In the genomic region with DNA sequence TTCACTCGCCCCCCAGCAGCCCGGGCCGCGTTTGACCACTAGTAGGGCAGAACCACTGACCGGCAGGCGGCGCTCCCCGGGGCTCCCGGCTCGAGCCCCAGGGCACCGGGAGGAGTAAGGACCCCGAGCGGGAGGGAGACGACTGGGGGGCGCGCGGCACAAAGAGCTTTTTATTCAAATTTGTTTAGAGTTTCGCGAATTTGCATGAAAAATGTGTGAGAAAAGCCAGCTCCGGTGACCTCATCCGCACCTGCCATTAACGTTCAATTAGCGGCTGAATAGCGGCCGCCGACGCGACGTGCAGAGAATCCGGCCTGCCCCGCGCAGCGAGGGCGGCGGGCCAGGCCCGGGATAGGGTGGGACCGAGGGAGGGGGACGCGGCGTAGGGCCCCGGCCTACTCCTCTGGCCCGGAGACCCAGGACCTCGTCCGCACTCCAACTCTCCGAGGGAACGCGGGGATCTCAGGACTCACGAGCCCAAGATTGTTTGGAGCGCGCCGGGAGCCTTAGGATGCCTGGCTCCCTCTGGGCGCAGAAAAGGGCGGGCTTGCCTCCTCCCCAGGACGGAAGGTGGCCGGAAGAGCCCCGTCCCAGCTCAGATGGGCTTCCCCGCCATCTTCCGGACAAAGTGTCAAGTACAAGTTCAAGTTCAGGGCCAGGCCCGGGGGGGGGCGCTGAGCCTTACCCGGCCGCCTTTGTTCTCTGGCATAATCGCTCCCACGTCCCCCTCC, we compare ENCODE assay signal across 8 cellular contexts.
DNase-seq lines count a peak whose midpoint lies in the region; ATAC-seq and TF ChIP-seq lines count a peak whose summit lies in the region.

No MANE protein-coding gene starts in this region.

- H3K4me1 ChIP-seq in PC-3 (ENCODE audit: insufficient read depth, low read length) (peaks cover 6% of the 10 kb centered on the region), mesenchymal stem cell (ENCODE audit: control insufficient read depth, insufficient read depth, low read depth, low read length) (peaks cover 10% of the 10 kb centered on the region), urinary bladder (ENCODE audit: insufficient read depth) (no peaks in the 10 kb centered on the region)

- under 1% methylated on average over 63 of the region's 64 CpGs for WGBS in mesenchymal stem cell
- under 1% methylated on average over 64 of the region's 64 CpGs for WGBS in urinary bladder

- H3K79me1 ChIP-seq in mesenchymal stem cell (replicated peaks; ENCODE audit: low read length, poor library complexity, severe bottlenecking) = no peaks in the 10 kb centered on the region

- H2BK5ac ChIP-seq in mesenchymal stem cell (ENCODE audit: low read depth, low read length, poor library complexity, severe bottlenecking) = no peak overlapping the region

- H3K27me3 ChIP-seq in PC-3 (ENCODE audit: low read length) = no peaks in the 10 kb centered on the region
- peaks cover 95 to 97% of the 10 kb centered on the region in 2 experiments for H3K27me3 ChIP-seq in mesenchymal stem cell (ENCODE audit: control insufficient read depth in 1 of 2, insufficient read depth in 1 of 2, low read length in 2 of 2)

- H4K8ac ChIP-seq in mesenchymal stem cell (ENCODE audit: low read length) = no peak overlapping the region

- H4K91ac ChIP-seq in mesenchymal stem cell (ENCODE audit: low read length) = no peak overlapping the region

- H3K36me3 ChIP-seq in PC-3 (ENCODE audit: low read depth, low read length) = no peaks in the 10 kb centered on the region
- no peaks in the 10 kb centered on the region for H3K36me3 ChIP-seq in mesenchymal stem cell (ENCODE audit: control insufficient read depth in 1 of 2, insufficient read depth in 2 of 2, low read depth in 1 of 2, low read length in 2 of 2)
- H3K36me3 ChIP-seq in urinary bladder (ENCODE audit: insufficient read depth) = no peaks in the 10 kb centered on the region

- CTCF ChIA-PET in PC-3 (lab: Charles Lee) = interaction anchor here (1.0 kb wide), 1 partner anchor 20 kb away, joined by 3 read pairs; no protein-coding TSS in a partner anchor

- BruUV-seq in PC-3 (replicated peaks; lab: Mats Ljungman, UMichigan) = no TSS peak

- DNase-seq in DMS 273 treated with DMSO at 0.1 percent for 48 hours (lab: John Stamatoyannopoulos, UW) = peak; percentile 48
- DNase-seq in HK-2 (ENCODE audit: unreplicated experiment) = peak; percentile 60
- peak; percentile 57 for DNase-seq in PC-3
- peak; percentile 63 for DNase-seq in cerebellum (ENCODE audit: low spot score)
- no peak for DNase-seq in mesenchymal stem cell
- DNase-seq in T1000 (lab: John Stamatoyannopoulos, UW) = no peak

- ATAC-seq in GM19351 (IDR thresholded peaks at IDR 0.05; ENCODE audit: unreplicated experiment) (peak; percentile 70), PC-3 (peak; percentile 56)

- H3K4ac ChIP-seq in mesenchymal stem cell (ENCODE audit: low read depth in 1 of 2, low read length in 2 of 2) = no peak overlapping the region

- intact Hi-C loops in PC-3 (cut with micrococcal nuclease) = no loop called here

- H3K4me2 ChIP-seq in PC-3 (ENCODE audit: low read length) (peak overlapping the region; percentile 87), mesenchymal stem cell (ENCODE audit: low read length, poor library complexity, severe bottlenecking) (peak overlapping the region; percentile 26)

- H2BK120ac ChIP-seq in mesenchymal stem cell (ENCODE audit: low read depth, low read length) = no peak overlapping the region

- H3K9me3 ChIP-seq in PC-3 (ENCODE audit: low read length) = no peaks in the 10 kb centered on the region
- H3K9me3 ChIP-seq in mesenchymal stem cell (ENCODE audit: control insufficient read depth, low read length) = peaks cover 2% of the 10 kb centered on the region

- no peaks in the 10 kb centered on the region for H4K20me1 ChIP-seq in PC-3 (ENCODE audit: low read length)

- H3K27ac ChIP-seq in PC-3 (ENCODE audit: low read length) (no peak overlapping the region), mesenchymal stem cell (ENCODE audit: low read length, poor library complexity, severe bottlenecking) (no peak overlapping the region), urinary bladder (ENCODE audit: low read depth) (no peak overlapping the region)

- no peak overlapping the region for H3K18ac ChIP-seq in mesenchymal stem cell (ENCODE audit: low read depth in 1 of 2, low read length in 2 of 2)

- peak overlapping the region; percentile 86 for H2AFZ ChIP-seq in PC-3 (ENCODE audit: low read length)
- H2AFZ ChIP-seq in mesenchymal stem cell (ENCODE audit: low read depth, low read length) = no peak overlapping the region

- POLR2A ChIA-PET in PC-3 (lab: Charles Lee; ENCODE audit: unreplicated experiment) = no interaction called here

- H3K79me2 ChIP-seq in PC-3 (ENCODE audit: low read length) = no peaks in the 10 kb centered on the region

- H3K4me3 ChIP-seq in PC-3 (ENCODE audit: low read length) = peak overlapping the region; percentile 73
- no peak overlapping the region for H3K4me3 ChIP-seq in mesenchymal stem cell (ENCODE audit: insufficient read depth in 1 of 2, low read depth in 1 of 2, low read length in 2 of 2)
- peak overlapping the region; percentile 36 for H3K4me3 ChIP-seq in urinary bladder (ENCODE audit: low read depth, low read length)

- no peak overlapping the region for H2BK15ac ChIP-seq in mesenchymal stem cell (ENCODE audit: low read depth, poor library complexity, severe bottlenecking)

- H3K23ac ChIP-seq in mesenchymal stem cell (ENCODE audit: low read length in 2 of 2) = no peak overlapping the region

- peak overlapping the region; percentile 56 for H3K9ac ChIP-seq in PC-3 (ENCODE audit: low read length)
- no peak overlapping the region for H3K9ac ChIP-seq in mesenchymal stem cell (ENCODE audit: low read length)

- peak; percentile 58 for TF ChIP-seq CTCF in PC-3 (conservative IDR thresholded peaks at IDR 0.05; ENCODE audit: low read depth, low read length)

- no peak overlapping the region for H3K14ac ChIP-seq in mesenchymal stem cell (ENCODE audit: low read length in 2 of 2)

- no peak overlapping the region for H2BK12ac ChIP-seq in mesenchymal stem cell (ENCODE audit: low read length in 2 of 2)

- H2AK5ac ChIP-seq in mesenchymal stem cell (ENCODE audit: low read length, severe bottlenecking) = no peak overlapping the region

- no peaks in the 10 kb centered on the region for H3K9me2 ChIP-seq in PC-3 (replicated peaks; ENCODE audit: low read length)

- no peaks in the 10 kb centered on the region for H3F3A ChIP-seq in PC-3 (ENCODE audit: low read length, unreplicated experiment)

Comparison
In these comparisons a context has a peak if more than half of its experiments do, and no peak if none do; other contexts are left out.
1. DNase-seq: peak in DMS 273 treated with DMSO at 0.1 percent for 48 hours (single experiment), HK-2 (single experiment), PC-3 (single experiment) and cerebellum (single experiment); none in mesenchymal stem cell (single experiment) and T1000 (single experiment).
2. H3K4me3 ChIP-seq: peak in PC-3 (single experiment) and urinary bladder (single experiment); none in mesenchymal stem cell (0 of 2).